In genomic region chr11:124748481-124749338, GRCh38 we compare ENCODE assay signal across 11 cellular contexts. TPM values are rescaled to one million over a fixed set of nuclear protein-coding genes. Genes with fewer than 3 reads are reported as not detected.
DNase-seq lines count a peak whose midpoint lies in the region; FAIRE-seq and TF ChIP-seq lines count a peak whose summit lies in the region.
"Had no signal": no experiment of that assay in that cellular context is flagged by ENCODE, and none has a peak within 500 bp of the region (broad histone marks: within the 10 kb centered on the region; RNA-seq: fewer than 3 reads in every experiment).

No MANE protein-coding gene starts in this region.

- peak overlapping the region; percentile 12 to 37 for H3K4me3 ChIP-seq in esophagus (ENCODE audit: low read depth in 1 of 2, low read length in 2 of 2)

- no peak for TF ChIP-seq CTCF in D721Med (IDR thresholded peaks at IDR 0.05; ENCODE audit: insufficient read depth, missing control alignments)

- DNase-seq in GM12892 (ENCODE audit: insufficient read length) (no peak), MV-4-11 (lab: John Stamatoyannopoulos, UW) (peak; percentile 52), retina (peak; percentile 18), 8988T (no peak), NCI-H187 (lab: John Stamatoyannopoulos, UW) (no peak), D721Med (ENCODE audit: insufficient read length, low spot score) (no peak)
- DNase-seq: cortex of kidney, NCI-H748 treated with DMSO at 0.1 percent for 48 hours, T-helper 9 cell had no signal

- H3K27me3 ChIP-seq in esophagus (ENCODE audit: control insufficient read depth in 1 of 2, insufficient read depth in 2 of 2, low read length in 2 of 2) = no peaks in the 10 kb centered on the region

- peaks cover 4 to 11% of the 10 kb centered on the region in 2 donors for H3K4me1 ChIP-seq in esophagus (ENCODE audit: control insufficient read depth in 2 of 2, insufficient read depth in 2 of 2, low read length in 1 of 2)
- H3K4me1 ChIP-seq: parathyroid adenoma had no signal

- H3K27ac ChIP-seq in esophagus (ENCODE audit: low read depth in 2 of 2, low read length in 1 of 2) = peak overlapping the region; percentile 73 to 74
- H3K27ac ChIP-seq: parathyroid adenoma had no signal

- FAIRE-seq in GM12892 (lab: Jason Lieb, UNC) (peak; percentile 74), D721Med (lab: Jason Lieb, UNC) (no peak)

- H3K36me3 ChIP-seq in esophagus (ENCODE audit: control insufficient read depth in 2 of 2, insufficient read depth in 2 of 2, low read length in 1 of 2) = no peaks in the 10 kb centered on the region

- no peak for TF ChIP-seq POLR2A in GM12892 (IDR thresholded peaks at IDR 0.05; ENCODE audit: low read depth, low read length)

- 50 to 57% methylated on average over 12 of the region's 12 CpGs for WGBS in esophagus, 2 donors

- no peaks in the 10 kb centered on the region for H3K9me3 ChIP-seq in esophagus (ENCODE audit: control insufficient read depth in 2 of 2, insufficient read depth in 1 of 2, low read depth in 1 of 2, low read length in 1 of 2)

RNA-seq across cellular contexts. Expression of gene VSIG2, which starts 3.3 kb away (rescaled TPM):
- not detected for polyA plus RNA-seq in GM12892 (2012; ENCODE audit: missing spikeins)
- 10 to 100 TPM in 1 of 2 donors, 1 to 10 TPM in 1; 9.7 to 51.4 TPM for polyA plus RNA-seq in esophagus

RNA-seq across cellular contexts. Expression of gene NRGN, which starts 9.0 kb away (rescaled TPM):
- not detected for polyA plus RNA-seq in GM12892 (2012; ENCODE audit: missing spikeins)
- polyA plus RNA-seq in esophagus = 1 to 10 TPM; 1.6 to 3.1 TPM

RNA-seq across cellular contexts. Expression of gene ESAM, which starts 13.4 kb away (rescaled TPM):
- 4.0 TPM for polyA plus RNA-seq in GM12892 (2012; ENCODE audit: missing spikeins)
- 10 to 100 TPM; 16.8 to 34.1 TPM for polyA plus RNA-seq in esophagus

RNA-seq across cellular contexts. Expression of gene MSANTD2, which starts 51.5 kb away (rescaled TPM):
- 5.6 TPM for polyA plus RNA-seq in GM12892 (2012; ENCODE audit: missing spikeins)
- 1 to 10 TPM; 3.8 to 9.3 TPM for polyA plus RNA-seq in esophagus

Comparison
In these comparisons a context has a peak if more than half of its experiments do, and no peak if none do; other contexts are left out.
1. DNase-seq: peak in MV-4-11 (single experiment) and retina (single experiment); none in GM12892 (single experiment), 8988T (single experiment), NCI-H187 (0 of 2) and D721Med (single experiment).